In the genomic region with DNA sequence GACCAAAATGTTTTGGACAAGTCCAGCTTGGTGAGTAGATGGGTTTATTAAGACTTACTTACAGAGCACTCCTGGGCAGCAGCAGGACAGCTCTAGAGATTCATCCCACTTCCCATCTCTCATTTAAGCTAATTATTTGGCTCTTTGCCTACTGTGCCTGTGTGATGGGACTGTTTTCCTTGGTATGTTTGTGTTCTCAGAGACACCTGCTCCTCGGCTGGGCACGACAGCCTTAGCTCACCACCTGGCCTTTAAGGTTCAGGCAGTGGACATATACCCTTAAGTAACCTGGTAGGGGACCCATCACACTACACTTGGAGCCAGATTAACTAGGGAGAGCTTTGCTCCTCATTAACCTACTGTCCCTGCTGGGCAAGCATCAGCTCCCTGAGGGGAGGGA, we compare ENCODE assay signal across 26 cellular contexts. TPM values are rescaled to one million over a fixed set of nuclear protein-coding genes. Genes with fewer than 3 reads are reported as not detected.
DNase-seq lines count a peak whose midpoint lies in the region; ATAC-seq and TF ChIP-seq lines count a peak whose summit lies in the region.
"Had no signal": no experiment of that assay in that cellular context is flagged by ENCODE, and none has a peak within 500 bp of the region (broad histone marks: within the 10 kb centered on the region; RNA-seq: fewer than 3 reads in every experiment).

No MANE protein-coding gene starts in this region.

- peaks cover 36% of the 10 kb centered on the region for H3K27me3 Mint-ChIP-seq in stimulated activated memory B cell treated with anti-CD40 and anti-IgM and Interleukin-4, amounts not matched to agents 10 μg/mL and 1 μg/mL and 100 μg/mL, for 72 hours
- H3K27me3 Mint-ChIP-seq in natural killer cell (ENCODE audit: low read depth in 2 of 2) = peaks cover 2 to 5% of the 10 kb centered on the region in 2 donors

- H3K27ac ChIP-seq in coronary artery = peak overlapping the region; percentile 32 to 78
- H3K27ac ChIP-seq: 22Rv1, epithelial cell of prostate, upper lobe of right lung had no signal

- ATAC-seq in stimulated activated memory B cell treated with anti-CD40 and anti-IgM and Interleukin-4, amounts not matched to agents 10 μg/mL and 1 μg/mL and 100 μg/mL, for 72 hours = peak; percentile 36
- ATAC-seq in left colon (no peak), natural killer cell (no peak)
- ATAC-seq: GM23338, upper lobe of right lung had no signal

- H3K9me3 Mint-ChIP-seq in stimulated activated memory B cell treated with anti-CD40 and anti-IgM and Interleukin-4, amounts not matched to agents 10 μg/mL and 1 μg/mL and 100 μg/mL, for 72 hours = no peaks in the 10 kb centered on the region
- H3K9me3 Mint-ChIP-seq in natural killer cell = peaks cover 4% of the 10 kb centered on the region in 2 donors
- H3K9me3 Mint-ChIP-seq: GM23338, neural crest cell had no signal

- DNase-seq in DMS53 (lab: John Stamatoyannopoulos, UW) (peak; percentile 24), DMS53 treated with DMSO at 0.1 percent for 48 hours (lab: John Stamatoyannopoulos, UW; ENCODE audit: unreplicated experiment) (no peak), NCI-H524 treated with DMSO at 0.1 percent for 48 hours (lab: John Stamatoyannopoulos, UW) (peak; percentile 59), coronary artery (ENCODE audit: low spot score) (no peak), left colon (no peak), natural killer cell (no peak), GF-D8 (lab: John Stamatoyannopoulos, UW) (no peak)
- DNase-seq: activated CD4-positive, alpha-beta T cell treated with anti-CD3 and anti-CD28 coated beads for 48 hours; activated T-cell treated with anti-CD3 and anti-CD28 coated beads, Interleukin-2, amount 50 U/mL, for 48 hours; CD4-positive, alpha-beta memory T cell; effector CD4-positive, alpha-beta T cell; NCI-H1694; NCI-H774; pancreas; retina; stimulated activated CD4-positive, alpha-beta T cell treated with anti-CD3 and anti-CD28 coated beads, Interleukin-2, amount 100 ng/mL, for 24 hours; substantia nigra; upper lobe of right lung had no signal

- no peak overlapping the region for H3K27ac Mint-ChIP-seq in stimulated activated memory B cell treated with anti-CD40 and anti-IgM and Interleukin-4, amounts not matched to agents 10 μg/mL and 1 μg/mL and 100 μg/mL, for 72 hours
- no peak overlapping the region for H3K27ac Mint-ChIP-seq in natural killer cell
- H3K27ac Mint-ChIP-seq: brain; CD4-positive, alpha-beta memory T cell; GM23338 had no signal

- no peaks in the 10 kb centered on the region for H3K36me3 Mint-ChIP-seq in stimulated activated memory B cell treated with anti-CD40 and anti-IgM and Interleukin-4, amounts not matched to agents 10 μg/mL and 1 μg/mL and 100 μg/mL, for 72 hours
- H3K36me3 Mint-ChIP-seq in natural killer cell = no peaks in the 10 kb centered on the region
- H3K36me3 Mint-ChIP-seq: brain; CD4-positive, alpha-beta memory T cell had no signal

- no peak overlapping the region for H3K4me3 ChIP-seq in coronary artery
- H3K4me3 ChIP-seq: GM23338, lung, pancreas, smooth muscle cell, upper lobe of right lung had no signal

- peaks cover 6% of the 10 kb centered on the region for H3K4me1 Mint-ChIP-seq in stimulated activated memory B cell treated with anti-CD40 and anti-IgM and Interleukin-4, amounts not matched to agents 10 μg/mL and 1 μg/mL and 100 μg/mL, for 72 hours
- no peaks in the 10 kb centered on the region for H3K4me1 Mint-ChIP-seq in natural killer cell
- H3K4me1 Mint-ChIP-seq: brain; CD4-positive, alpha-beta memory T cell; GM23338; neural crest cell had no signal

- TF ChIP-seq CTCF in coronary artery (IDR thresholded peaks at IDR 0.05) = no peak
- no peak for TF ChIP-seq CTCF in natural killer cell (IDR thresholded peaks at IDR 0.05)

- intact Hi-C loops in left colon (cut with DNase I, micrococcal nuclease) = no loop called here
- intact Hi-C loops in natural killer cell (cut with micrococcal nuclease) = no loop called here

- H3K4me3 Mint-ChIP-seq in stimulated activated memory B cell treated with anti-CD40 and anti-IgM and Interleukin-4, amounts not matched to agents 10 μg/mL and 1 μg/mL and 100 μg/mL, for 72 hours = no peak overlapping the region
- no peak overlapping the region for H3K4me3 Mint-ChIP-seq in natural killer cell
- H3K4me3 Mint-ChIP-seq: brain; CD4-positive, alpha-beta memory T cell; GM23338; neural crest cell had no signal

RNA-seq across cellular contexts. Expression of gene EFEMP1, which starts 41.7 kb away (rescaled TPM):
- total RNA-seq in left colon (10 to 100 TPM; 22.2 to 34.1 TPM), natural killer cell (not detected)
- total RNA-seq: CD4-positive, alpha-beta memory T cell had no signal

Comparison
In these comparisons a context has a peak if more than half of its experiments do, and no peak if none do; other contexts are left out.
1. DNase-seq: peak in DMS53 (single experiment) and NCI-H524 treated with DMSO at 0.1 percent for 48 hours (single experiment); none in DMS53 treated with DMSO at 0.1 percent for 48 hours (single experiment), coronary artery (single experiment), left colon (0 of 2), natural killer cell (single experiment) and GF-D8 (single experiment).
2. RNA of gene EFEMP1, which starts 41.7 kb away (total RNA-seq): 22.2 to 34.1 TPM in left colon; not detected in natural killer cell; every median in the first group is over 10 times any median in the second.